ENCODE assay signal across 20 cellular contexts in genomic region chr15:81740402-81740801, GRCh38.
DNase-seq lines count a peak whose midpoint lies in the region; ATAC-seq and TF ChIP-seq lines count a peak whose summit lies in the region.
"Had no signal": no experiment of that assay in that cellular context is flagged by ENCODE, and none has a peak within 500 bp of the region (broad histone marks: within the 10 kb centered on the region; RNA-seq: fewer than 3 reads in every experiment).

No MANE protein-coding gene starts in this region.

- no peak overlapping the region for H3K4me3 ChIP-seq in choroid plexus epithelial cell (ENCODE audit: low read depth, low read length)
- H3K4me3 ChIP-seq: BLaER1 treated with 17β-estradiol and CSF1 and Interleukin-3, amounts not matched to agents 10 nM and 100 nM; PC-9; SK-N-MC had no signal

- no peak for TF ChIP-seq CTCF in choroid plexus epithelial cell (conservative IDR thresholded peaks at IDR 0.05; ENCODE audit: low read depth, low read length)

- DNase-seq in NCI-H2171 treated with DMSO at 0.1 percent for 48 hours (lab: John Stamatoyannopoulos, UW) (peak; percentile 14), NCI-H2171 (lab: John Stamatoyannopoulos, UW) (no peak), choroid plexus epithelial cell (ENCODE audit: low read depth) (peak; percentile 8), myocyte (ENCODE audit: low read depth) (peak; percentile 10), NCI-H1436 treated with DMSO at 0.1 percent for 48 hours (lab: John Stamatoyannopoulos, UW) (no peak), SKM-1 (lab: John Stamatoyannopoulos, UW; ENCODE audit: unreplicated experiment) (no peak)
- DNase-seq: 8988T; Calu3; CD8-positive, alpha-beta T cell; NCI-H1105; NCI-H2029 treated with DMSO at 0.1 percent for 48 hours; NCI-H510A; NCI-H748 treated with DMSO at 0.1 percent for 48 hours; PC-9; RPMI8226; SHP77 treated with DMSO at 0.1 percent for 48 hours had no signal

- ATAC-seq in GM19467 (IDR thresholded peaks at IDR 0.05; ENCODE audit: unreplicated experiment): no peak
- ATAC-seq: CD8-positive, alpha-beta T cell; HCT116 had no signal

Comparison
In these comparisons a context has a peak if more than half of its experiments do, and no peak if none do; other contexts are left out.
1. DNase-seq: peak in NCI-H2171 treated with DMSO at 0.1 percent for 48 hours (single experiment), choroid plexus epithelial cell (single experiment) and myocyte (single experiment); none in NCI-H2171 (single experiment), NCI-H1436 treated with DMSO at 0.1 percent for 48 hours (single experiment) and SKM-1 (single experiment).